ENCODE assay signal across 20 cellular contexts in the genomic region with DNA sequence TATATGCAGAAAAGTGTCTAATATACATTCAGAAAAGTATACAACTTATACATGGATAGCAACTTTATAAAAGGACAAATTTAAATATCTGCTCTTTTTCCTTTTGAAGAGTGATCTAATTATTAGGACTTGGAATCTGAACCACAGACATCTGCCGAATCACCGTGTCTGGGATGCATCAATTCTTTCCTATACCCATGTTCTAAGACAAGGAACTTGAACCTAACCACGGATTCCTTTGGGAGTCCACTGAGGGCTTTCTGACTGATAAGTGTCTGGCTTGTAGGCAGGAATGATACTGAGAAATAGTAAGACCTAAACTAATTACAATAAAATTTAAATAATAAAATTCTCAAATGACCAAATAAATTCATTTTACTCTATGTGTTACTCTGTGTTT.
"Had no signal": no experiment of that assay in that cellular context is flagged by ENCODE, and none has a peak within 500 bp of the region (broad histone marks: within the 10 kb centered on the region; RNA-seq: fewer than 3 reads in every experiment).

No MANE protein-coding gene starts in this region.

- H3K4me1 Mint-ChIP-seq: activated CD4-positive, alpha-beta T cell treated with anti-CD3 and anti-CD28 coated beads, Interleukin-2, amount 10 ng/mL, durations not matched to agents 7 days and 5 days; activated naive CD4-positive, alpha-beta T cell treated with anti-CD3 and anti-CD28 coated beads, Interleukin-2, amount 10 ng/mL, durations not matched to agents 7 days and 5 days had no signal

- H3K27me3 ChIP-seq: ascending aorta, cardiac muscle cell, neutrophil, sigmoid colon, tibial nerve had no signal

- DNase-seq: activated CD4-positive, alpha-beta T cell treated with anti-CD3 and anti-CD28 coated beads, Interleukin-2, amount 10 ng/mL, durations not matched to agents 7 days and 5 days; activated CD8-positive, alpha-beta memory T cell treated with anti-CD3 and anti-CD28 coated beads, Interleukin-2, amount 50 U/mL, for 4 hours; activated CD8-positive, alpha-beta T cell treated with anti-CD3 and anti-CD28 coated beads, Interleukin-2, amount 10 ng/mL, durations not matched to agents 7 days and 5 days; activated effector memory CD4-positive, alpha-beta T cell treated with Interleukin-2 at 50 U/mL for 16 hours; activated naive CD4-positive, alpha-beta T cell treated with anti-CD3 and anti-CD28 coated beads, Interleukin-2, amount 10 ng/mL, durations not matched to agents 7 days and 5 days; activated T-cell treated with anti-CD3 and anti-CD28 coated beads, Interleukin-2, amount 50 U/mL, for 48 hours; dermis blood vessel endothelial cell; effector memory CD4-positive, alpha-beta T cell; hypothalamus; left ventricle myocardium superior; mucosa of descending colon; sigmoid colon; stimulated activated CD4-positive, alpha-beta T cell treated with anti-CD3 and anti-CD28 coated beads, Interleukin-12 subunit alpha, Interleukin-12 subunit beta, amount 100 ng/mL, for 4 hours; stimulated activated CD4-positive, alpha-beta T cell treated with anti-CD3 and anti-CD28 coated beads, Interleukin-1b, Interleukin-23, amount 100 ng/mL, for 48 hours; stimulated activated naive CD4-positive, alpha-beta T cell treated with Interleukin-2 at 50 U/mL for 16 hours had no signal

- H3K27me3 Mint-ChIP-seq: activated CD4-positive, alpha-beta T cell treated with anti-CD3 and anti-CD28 coated beads, Interleukin-2, amount 10 ng/mL, durations not matched to agents 7 days and 5 days; activated naive CD4-positive, alpha-beta T cell treated with anti-CD3 and anti-CD28 coated beads, Interleukin-2, amount 10 ng/mL, durations not matched to agents 7 days and 5 days; naive thymus-derived CD8-positive, alpha-beta T cell had no signal

- H3K4me1 ChIP-seq: ascending aorta, sigmoid colon had no signal

- H3K4me3 ChIP-seq: ascending aorta, cardiac muscle cell, mucosa of descending colon, sigmoid colon, tibial nerve had no signal

- H3K9me3 ChIP-seq: neutrophil, sigmoid colon had no signal

- H3K4me3 Mint-ChIP-seq: activated CD4-positive, alpha-beta T cell treated with anti-CD3 and anti-CD28 coated beads, Interleukin-2, amount 10 ng/mL, durations not matched to agents 7 days and 5 days; activated CD8-positive, alpha-beta T cell treated with anti-CD3 and anti-CD28 coated beads, Interleukin-2, amount 10 ng/mL, durations not matched to agents 7 days and 5 days; activated naive CD4-positive, alpha-beta T cell treated with anti-CD3 and anti-CD28 coated beads, Interleukin-2, amount 10 ng/mL, durations not matched to agents 7 days and 5 days; naive thymus-derived CD8-positive, alpha-beta T cell had no signal

- ATAC-seq: activated CD8-positive, alpha-beta T cell treated with anti-CD3 and anti-CD28 coated beads, Interleukin-2, amount 10 ng/mL, durations not matched to agents 7 days and 5 days; left ventricle myocardium superior; mucosa of descending colon; naive thymus-derived CD8-positive, alpha-beta T cell had no signal

- H3K27ac Mint-ChIP-seq: activated CD4-positive, alpha-beta T cell treated with anti-CD3 and anti-CD28 coated beads, Interleukin-2, amount 10 ng/mL, durations not matched to agents 7 days and 5 days; activated CD8-positive, alpha-beta T cell treated with anti-CD3 and anti-CD28 coated beads, Interleukin-2, amount 10 ng/mL, durations not matched to agents 7 days and 5 days; activated naive CD4-positive, alpha-beta T cell treated with anti-CD3 and anti-CD28 coated beads, Interleukin-2, amount 10 ng/mL, durations not matched to agents 7 days and 5 days had no signal
